Comparison of ENCODE assay signal across 8 cellular contexts in genomic region chr6:20230720-20231119, GRCh38.
"Had no signal": no experiment of that assay in that cellular context is flagged by ENCODE, and none has a peak within 500 bp of the region (broad histone marks: within the 10 kb centered on the region; RNA-seq: fewer than 3 reads in every experiment).

No MANE protein-coding gene starts in this region.

- H3K4me3 ChIP-seq: GM23338 had no signal

- DNase-seq: H9, HCEC 1CT, IMR-90, KBM-7 had no signal

- H3K4me2 ChIP-seq: GM23338 had no signal

- ATAC-seq: GM23338 had no signal

- H2AFZ ChIP-seq: GM23338 had no signal

- FAIRE-seq: H1, H54, HTR-8/SVneo had no signal
